In genomic region chr1:150267896-150268295, GRCh38 we compare ENCODE assay signal across 2 cellular contexts.
TF ChIP-seq lines count a peak whose summit lies in the region.

No MANE protein-coding gene starts in this region.

TF ChIP-seq in SK-N-SH, 30 proteins besides CTCF, POLR2A, EP300 and RAD21:
- TF ChIP-seq IRF3 (IDR thresholded peaks at IDR 0.05; ENCODE audit: low read depth, low read length): no peak
- no peak for TF ChIP-seq PBX3 (IDR thresholded peaks at IDR 0.05)
- TF ChIP-seq FOXJ3 (CRISPR knock-in tag; IDR thresholded peaks at IDR 0.05): no peak
- no peak for TF ChIP-seq YY1 (IDR thresholded peaks at IDR 0.05; ENCODE audit: low read depth)
- no peak for TF ChIP-seq ZBTB33 (IDR thresholded peaks at IDR 0.05; ENCODE audit: borderline replicate concordance, low read depth)
- TF ChIP-seq NFIC (IDR thresholded peaks at IDR 0.05; ENCODE audit: borderline replicate concordance): no peak
- TF ChIP-seq POLR2AphosphoS5 (IDR thresholded peaks at IDR 0.05; ENCODE audit: low read depth, low read length): no peak
TF ChIP-seq in SK-N-SH: peak in this region for 0.

TF ChIP-seq in SK-N-SH treated with all-trans-retinoic acid at 6 μM for 48 hours, 23 proteins besides CTCF, POLR2A, EP300 and RAD21:
- TF ChIP-seq GLIS3 (CRISPR knock-in tag; IDR thresholded peaks at IDR 0.05): no peak
- no peak for TF ChIP-seq POU6F1 (CRISPR knock-in tag; IDR thresholded peaks at IDR 0.05; ENCODE audit: borderline replicate concordance, low read depth)
- TF ChIP-seq TOX (CRISPR knock-in tag; IDR thresholded peaks at IDR 0.05; ENCODE audit: borderline replicate concordance): no peak
- TF ChIP-seq RARB (CRISPR knock-in tag; IDR thresholded peaks at IDR 0.05): no peak
- TF ChIP-seq, protein P1, sequence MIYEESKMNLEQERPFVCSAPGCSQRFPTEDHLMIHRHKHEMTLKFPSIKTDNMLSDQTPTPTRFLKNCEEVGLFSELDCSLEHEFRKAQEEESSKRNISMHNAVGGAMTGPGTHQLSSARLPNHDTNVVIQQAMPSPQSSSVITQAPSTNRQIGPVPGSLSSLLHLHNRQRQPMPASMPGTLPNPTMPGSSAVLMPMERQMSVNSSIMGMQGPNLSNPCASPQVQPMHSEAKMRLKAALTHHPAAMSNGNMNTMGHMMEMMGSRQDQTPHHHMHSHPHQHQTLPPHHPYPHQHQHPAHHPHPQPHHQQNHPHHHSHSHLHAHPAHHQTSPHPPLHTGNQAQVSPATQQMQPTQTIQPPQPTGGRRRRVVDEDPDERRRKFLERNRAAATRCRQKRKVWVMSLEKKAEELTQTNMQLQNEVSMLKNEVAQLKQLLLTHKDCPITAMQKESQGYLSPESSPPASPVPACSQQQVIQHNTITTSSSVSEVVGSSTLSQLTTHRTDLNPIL (CRISPR knock-in tag; IDR thresholded peaks at IDR 0.05; ENCODE audit: low read depth): no peak
- TF ChIP-seq PPARA (CRISPR knock-in tag; IDR thresholded peaks at IDR 0.05; ENCODE audit: borderline replicate concordance): no peak
- no peak for TF ChIP-seq ESRRG (CRISPR knock-in tag; IDR thresholded peaks at IDR 0.05)
- TF ChIP-seq ZNF565 (CRISPR knock-in tag; conservative IDR thresholded peaks at IDR 0.05; ENCODE audit: low read depth): no peak
- no peak for TF ChIP-seq TSHZ2 (CRISPR knock-in tag; IDR thresholded peaks at IDR 0.05)
- TF ChIP-seq ZFP30 (CRISPR knock-in tag; IDR thresholded peaks at IDR 0.05): no peak
- TF ChIP-seq TCF4 (CRISPR knock-in tag; IDR thresholded peaks at IDR 0.05; ENCODE audit: borderline replicate concordance): no peak
- TF ChIP-seq ZNF8 (CRISPR knock-in tag; IDR thresholded peaks at IDR 0.05): no peak
- TF ChIP-seq ZFP3 (CRISPR knock-in tag; IDR thresholded peaks at IDR 0.05): no peak
- no peak for TF ChIP-seq ZNF70 (CRISPR knock-in tag; IDR thresholded peaks at IDR 0.05)
- TF ChIP-seq ARNTL (CRISPR knock-in tag; IDR thresholded peaks at IDR 0.05; ENCODE audit: borderline replicate concordance, low read depth): no peak
- TF ChIP-seq, protein P2, sequence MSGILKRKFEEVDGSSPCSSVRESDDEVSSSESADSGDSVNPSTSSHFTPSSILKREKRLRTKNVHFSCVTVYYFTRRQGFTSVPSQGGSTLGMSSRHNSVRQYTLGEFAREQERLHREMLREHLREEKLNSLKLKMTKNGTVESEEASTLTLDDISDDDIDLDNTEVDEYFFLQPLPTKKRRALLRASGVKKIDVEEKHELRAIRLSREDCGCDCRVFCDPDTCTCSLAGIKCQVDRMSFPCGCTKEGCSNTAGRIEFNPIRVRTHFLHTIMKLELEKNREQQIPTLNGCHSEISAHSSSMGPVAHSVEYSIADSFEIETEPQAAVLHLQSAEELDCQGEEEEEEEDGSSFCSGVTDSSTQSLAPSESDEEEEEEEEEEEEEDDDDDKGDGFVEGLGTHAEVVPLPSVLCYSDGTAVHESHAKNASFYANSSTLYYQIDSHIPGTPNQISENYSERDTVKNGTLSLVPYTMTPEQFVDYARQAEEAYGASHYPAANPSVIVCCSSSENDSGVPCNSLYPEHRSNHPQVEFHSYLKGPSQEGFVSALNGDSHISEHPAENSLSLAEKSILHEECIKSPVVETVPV (CRISPR knock-in tag; IDR thresholded peaks at IDR 0.05): no peak
- no peak for TF ChIP-seq SNAI2 (CRISPR knock-in tag; IDR thresholded peaks at IDR 0.05)
- TF ChIP-seq ZC3H10 (CRISPR knock-in tag; IDR thresholded peaks at IDR 0.05): no peak
- no peak for TF ChIP-seq PATZ1 (CRISPR knock-in tag; IDR thresholded peaks at IDR 0.05; ENCODE audit: borderline replicate concordance)
